11 cellular contexts compared by ENCODE assay signal in genomic region chr6:139977887-139978332, GRCh38.
DNase-seq lines count a peak whose midpoint lies in the region; ATAC-seq and TF ChIP-seq lines count a peak whose summit lies in the region.
"Had no signal": no experiment of that assay in that cellular context is flagged by ENCODE, and none has a peak within 500 bp of the region (broad histone marks: within the 10 kb centered on the region; RNA-seq: fewer than 3 reads in every experiment).

No MANE protein-coding gene starts in this region.

- no peak overlapping the region for H3K4me3 ChIP-seq in BJ (ENCODE audit: low read depth, low read length)

- DNase-seq in BJ (ENCODE audit: low read depth) (peak; percentile 57), NCI-H226 (peak; percentile 67), epithelial cell of prostate (ENCODE audit: low read depth, low spot score) (peak; percentile 50), nephron progenitor cell (no peak), COLO829 (ENCODE audit: low spot score) (no peak), T-helper 17 cell (no peak), NCI-H2081 treated with DMSO at 0.1 percent for 48 hours (lab: John Stamatoyannopoulos, UW) (no peak), NCI-H146 (lab: John Stamatoyannopoulos, UW) (no peak)
- DNase-seq: activated CD4-positive, alpha-beta memory T cell treated with anti-CD3 and anti-CD28 coated beads, Interleukin-2, amount 10 ng/mL, durations not matched to agents 7 days and 5 days; caudate nucleus; NCI-H748 treated with DMSO at 0.1 percent for 48 hours had no signal

- no peaks in the 10 kb centered on the region; the same call in 1 of the 2 replicates for H3K36me3 ChIP-seq in BJ (ENCODE audit: control insufficient read depth, insufficient read depth, low read length)

- ATAC-seq in T-helper 17 cell, result no peak

- no peaks in the 10 kb centered on the region for H3K27me3 ChIP-seq in BJ (ENCODE audit: control insufficient read depth, insufficient read depth, low read length)

- H3K27me3 Mint-ChIP-seq in nephron progenitor cell (ENCODE audit: low read depth, poor library complexity), result no peaks in the 10 kb centered on the region
- H3K27me3 Mint-ChIP-seq in T-helper 17 cell, result peaks cover 32% of the 10 kb centered on the region

- H3K9me3 Mint-ChIP-seq in nephron progenitor cell, result peaks cover 4% of the 10 kb centered on the region
- H3K9me3 Mint-ChIP-seq: activated CD4-positive, alpha-beta memory T cell treated with anti-CD3 and anti-CD28 coated beads, Interleukin-2, amount 10 ng/mL, durations not matched to agents 7 days and 5 days had no signal

- H3K4me1 Mint-ChIP-seq in nephron progenitor cell (peaks cover 76% of the 10 kb centered on the region), T-helper 17 cell (peaks cover 13% of the 10 kb centered on the region)
- H3K4me1 Mint-ChIP-seq: activated CD4-positive, alpha-beta memory T cell treated with anti-CD3 and anti-CD28 coated beads, Interleukin-2, amount 10 ng/mL, durations not matched to agents 7 days and 5 days had no signal

- no peak for TF ChIP-seq CTCF in BJ (IDR thresholded peaks at IDR 0.05; ENCODE audit: insufficient read depth, low read depth, low read length)
- no peak for TF ChIP-seq CTCF in nephron progenitor cell (IDR thresholded peaks at IDR 0.05)

- H3K4me3 Mint-ChIP-seq in nephron progenitor cell (no peak overlapping the region), T-helper 17 cell (no peak overlapping the region)
- H3K4me3 Mint-ChIP-seq: activated CD4-positive, alpha-beta memory T cell treated with anti-CD3 and anti-CD28 coated beads, Interleukin-2, amount 10 ng/mL, durations not matched to agents 7 days and 5 days had no signal

- no peaks in the 10 kb centered on the region for H3K9me3 ChIP-seq in T-helper 17 cell (ENCODE audit: control insufficient read depth, low read length, poor library complexity, severe bottlenecking)

- POLR2A ChIA-PET in BJ (lab: Charles Lee), result interaction anchor here (0.8 to 1.5 kb wide), 2 partner anchors 206 to 608 kb away, joined by 3 to 4 read pairs; no protein-coding TSS in a partner anchor

- H3K27ac Mint-ChIP-seq in nephron progenitor cell (peak overlapping the region; percentile 85), T-helper 17 cell (no peak overlapping the region)
- H3K27ac Mint-ChIP-seq: activated CD4-positive, alpha-beta memory T cell treated with anti-CD3 and anti-CD28 coated beads, Interleukin-2, amount 10 ng/mL, durations not matched to agents 7 days and 5 days had no signal

- peak overlapping the region; percentile 50 for H3K27ac ChIP-seq in epithelial cell of prostate

- H3K36me3 Mint-ChIP-seq in nephron progenitor cell (ENCODE audit: low read depth), result no peaks in the 10 kb centered on the region
- peaks cover 2% of the 10 kb centered on the region for H3K36me3 Mint-ChIP-seq in T-helper 17 cell (ENCODE audit: low read depth)

- CTCF ChIA-PET in BJ (lab: Yijun Ruan, JAX), result no interaction called here

Comparison
In these comparisons a context has a peak if more than half of its experiments do, and no peak if none do; other contexts are left out.
1. DNase-seq: peak in BJ (single experiment), NCI-H226 (single experiment) and epithelial cell of prostate (single experiment); none in nephron progenitor cell (single experiment), COLO829 (single experiment), T-helper 17 cell (0 of 3), NCI-H2081 treated with DMSO at 0.1 percent for 48 hours (single experiment) and NCI-H146 (single experiment).